Comparison of ENCODE assay signal across 8 cellular contexts in genomic region chr3:32374788-32375595, GRCh38. TPM values are rescaled to one million over a fixed set of nuclear protein-coding genes. Genes with fewer than 3 reads are reported as not detected.
DNase-seq lines count a peak whose midpoint lies in the region; ATAC-seq and TF ChIP-seq lines count a peak whose summit lies in the region.

No MANE protein-coding gene starts in this region.

- no peak overlapping the region for H4K91ac ChIP-seq in mesenchymal stem cell (ENCODE audit: low read length)

- H3K14ac ChIP-seq in mesenchymal stem cell (ENCODE audit: low read length in 2 of 2) = no peak overlapping the region

- no peak overlapping the region for H2AFZ ChIP-seq in mesenchymal stem cell (ENCODE audit: low read depth, low read length)

- peak overlapping the region; percentile 35 for H3K9ac ChIP-seq in mesenchymal stem cell (ENCODE audit: low read length)

- no peak overlapping the region for H3K4me2 ChIP-seq in mesenchymal stem cell (ENCODE audit: low read length, poor library complexity, severe bottlenecking)

- no peaks in the 10 kb centered on the region for H3K9me3 ChIP-seq in mesenchymal stem cell (ENCODE audit: control insufficient read depth, low read length)

- no peaks in the 10 kb centered on the region for H3K27me3 Mint-ChIP-seq in activated CD4-positive, alpha-beta T cell treated with anti-CD3 and anti-CD28 coated beads, Interleukin-2, amount 10 ng/mL, durations not matched to agents 7 days and 5 days

- H2AK5ac ChIP-seq in mesenchymal stem cell (ENCODE audit: low read length, severe bottlenecking) = no peak overlapping the region

- H3K27ac ChIP-seq in mesenchymal stem cell (ENCODE audit: low read length, poor library complexity, severe bottlenecking) = no peak overlapping the region

- H4K8ac ChIP-seq in mesenchymal stem cell (ENCODE audit: low read length) = no peak overlapping the region

- no peak overlapping the region for H3K18ac ChIP-seq in mesenchymal stem cell (ENCODE audit: low read depth in 1 of 2, low read length in 2 of 2)

- H3K4me3 ChIP-seq in mesenchymal stem cell (ENCODE audit: insufficient read depth in 1 of 2, low read depth in 1 of 2, low read length in 2 of 2) = no peak overlapping the region

- no peak overlapping the region for H2BK5ac ChIP-seq in mesenchymal stem cell (ENCODE audit: low read depth, low read length, poor library complexity, severe bottlenecking)

- ATAC-seq in stimulated activated naive CD8-positive, alpha-beta T cell treated with anti-CD3 and anti-CD28 coated beads, Interleukin-15, Interleukin-2, amounts not matched to agents 100 U/mL and 50 U/mL, for 24 hours = peak; percentile 73

- no peaks in the 10 kb centered on the region for H3K9me3 Mint-ChIP-seq in activated CD4-positive, alpha-beta T cell treated with anti-CD3 and anti-CD28 coated beads, Interleukin-2, amount 10 ng/mL, durations not matched to agents 7 days and 5 days

- 61% methylated on average over 11 of the region's 12 CpGs for WGBS in mesenchymal stem cell

- POLR2A ChIA-PET in HEK293T (lab: Yijun Ruan, JAX) = no interaction called here
- POLR2A ChIA-PET in activated CD4-positive, alpha-beta T cell treated with anti-CD3 and anti-CD28 coated beads, Interleukin-2, amount 10 ng/mL, durations not matched to agents 7 days and 5 days (lab: Charles Lee) = no interaction called here

- no peaks in the 10 kb centered on the region for H3K4me1 ChIP-seq in mesenchymal stem cell (ENCODE audit: control insufficient read depth, insufficient read depth, low read depth, low read length)

- peak; percentile 78 for DNase-seq in GM03348 (ENCODE audit: low spot score)
- DNase-seq in HEK293T (ENCODE audit: extremely low spot score) = peak; percentile 60
- DNase-seq in NCI-H2227 (lab: John Stamatoyannopoulos, UW; ENCODE audit: unreplicated experiment) = peak; percentile 66
- DNase-seq in activated CD4-positive, alpha-beta T cell treated with anti-CD3 and anti-CD28 coated beads, Interleukin-2, amount 10 ng/mL, durations not matched to agents 7 days and 5 days = peak; percentile 86
- DNase-seq in effector CD4-positive, alpha-beta T cell = peak; percentile 71
- DNase-seq in mesenchymal stem cell = peak; percentile 79
- peak; percentile 71 for DNase-seq in stimulated activated naive CD8-positive, alpha-beta T cell treated with anti-CD3 and anti-CD28 coated beads, Interleukin-15, Interleukin-2, amounts not matched to agents 100 U/mL and 50 U/mL, for 24 hours
- DNase-seq in NCI-H1694 (lab: John Stamatoyannopoulos, UW) = no peak

- no peak overlapping the region for H2BK12ac ChIP-seq in mesenchymal stem cell (ENCODE audit: low read length in 2 of 2)

- peaks cover 32% of the 10 kb centered on the region for H3K4me1 Mint-ChIP-seq in activated CD4-positive, alpha-beta T cell treated with anti-CD3 and anti-CD28 coated beads, Interleukin-2, amount 10 ng/mL, durations not matched to agents 7 days and 5 days

- H3K36me3 ChIP-seq in mesenchymal stem cell (ENCODE audit: control insufficient read depth in 1 of 2, insufficient read depth in 2 of 2, low read depth in 1 of 2, low read length in 2 of 2) = peaks cover 0 to 3% of the 10 kb centered on the region in 2 experiments

- H3K4me3 Mint-ChIP-seq in activated CD4-positive, alpha-beta T cell treated with anti-CD3 and anti-CD28 coated beads, Interleukin-2, amount 10 ng/mL, durations not matched to agents 7 days and 5 days = no peak overlapping the region

- no peak overlapping the region for H3K23ac ChIP-seq in mesenchymal stem cell (ENCODE audit: low read length in 2 of 2)

- H2BK120ac ChIP-seq in mesenchymal stem cell (ENCODE audit: low read depth, low read length) = no peak overlapping the region

- H2BK15ac ChIP-seq in mesenchymal stem cell (ENCODE audit: low read depth, poor library complexity, severe bottlenecking) = no peak overlapping the region

- H3K27me3 ChIP-seq in mesenchymal stem cell (ENCODE audit: control insufficient read depth in 1 of 2, insufficient read depth in 1 of 2, low read length in 2 of 2) = no peaks in the 10 kb centered on the region

- no peak overlapping the region for H3K4ac ChIP-seq in mesenchymal stem cell (ENCODE audit: low read depth in 1 of 2, low read length in 2 of 2)

- no peaks in the 10 kb centered on the region for H3K79me1 ChIP-seq in mesenchymal stem cell (replicated peaks; ENCODE audit: low read length, poor library complexity, severe bottlenecking)

- H3K36me3 Mint-ChIP-seq in activated CD4-positive, alpha-beta T cell treated with anti-CD3 and anti-CD28 coated beads, Interleukin-2, amount 10 ng/mL, durations not matched to agents 7 days and 5 days (ENCODE audit: low read depth) = peaks cover 3% of the 10 kb centered on the region

- CTCF ChIA-PET in HEK293T (lab: Yijun Ruan, JAX) = interaction anchor here (0.6 to 2.0 kb wide), 13 partner anchors 9 to 491 kb away, joined by 3 to 11 read pairs (median 4); partner anchors contain the start of gene CMTM7
- CTCF ChIA-PET in activated CD4-positive, alpha-beta T cell treated with anti-CD3 and anti-CD28 coated beads, Interleukin-2, amount 10 ng/mL, durations not matched to agents 7 days and 5 days (lab: Charles Lee) = interaction anchor here (0.6 to 3.6 kb wide), 25 partner anchors 10 to 141 kb away, joined by 3 to 32 read pairs (median 4); partner anchors contain the start of gene CMTM7

- no peak overlapping the region for H3K27ac Mint-ChIP-seq in activated CD4-positive, alpha-beta T cell treated with anti-CD3 and anti-CD28 coated beads, Interleukin-2, amount 10 ng/mL, durations not matched to agents 7 days and 5 days

TF ChIP-seq in HEK293T, 16 proteins besides CTCF, POLR2A, EP300 and RAD21:
- 0 out of 2 replicates have a peak, but pooled peaks have one; percentile 52 for TF ChIP-seq HDGF (IDR thresholded peaks at IDR 0.05; ENCODE audit: borderline replicate concordance)
- TF ChIP-seq L3MBTL2 (conservative IDR thresholded peaks at IDR 0.05) = no peak
TF ChIP-seq in HEK293T: peak in this region for 1.

RNA-seq across cellular contexts. Expression of gene CMTM7, which starts 16.7 kb away (rescaled TPM):
- total RNA-seq in activated CD4-positive, alpha-beta T cell treated with anti-CD3 and anti-CD28 coated beads, Interleukin-2, amount 10 ng/mL, durations not matched to agents 7 days and 5 days = 10 to 100 TPM; 45.9 to 62.6 TPM
- polyA plus RNA-seq in mesenchymal stem cell (2013, experiment 1 of 2) = 15.4 TPM
- 14.4 TPM for polyA plus RNA-seq in mesenchymal stem cell (2013, experiment 2 of 2)
